ENCODE assay signal across 16 cellular contexts in genomic region chr6:43505718-43506117, GRCh38. TPM values are rescaled to one million over a fixed set of nuclear protein-coding genes. Genes with fewer than 3 reads are reported as not detected.
"Had no signal": no experiment of that assay in that cellular context is flagged by ENCODE, and none has a peak within 500 bp of the region (broad histone marks: within the 10 kb centered on the region; RNA-seq: fewer than 3 reads in every experiment).

No MANE protein-coding gene starts in this region.

- H3K4me3 Mint-ChIP-seq: activated naive CD4-positive, alpha-beta T cell treated with anti-CD3 and anti-CD28 coated beads, Interleukin-2, amount 50 U/mL, for 24 hours; activated T-cell treated with anti-CD3 and anti-CD28 coated beads, Interleukin-2, amount 50 U/mL, for 24 hours; neural crest cell had no signal

- DNase-seq: activated CD4-positive, alpha-beta T cell treated with anti-CD3 and anti-CD28 coated beads for 1 hour; activated CD4-positive, alpha-beta T cell treated with anti-CD3 and anti-CD28 coated beads, Interleukin-2, amount 50 U/mL, for 4 hours; activated effector memory CD4-positive, alpha-beta T cell treated with Interleukin-2 at 50 U/mL for 16 hours; activated T-cell treated with anti-CD3 and anti-CD28 coated beads, Interleukin-2, amount 50 U/mL, for 24 hours; head of caudate nucleus; left colon; pancreas; sigmoid colon; stimulated activated CD4-positive, alpha-beta T cell treated with anti-CD3 and anti-CD28 coated beads, Interleukin-12 subunit alpha, Interleukin-12 subunit beta, amount 100 ng/mL, for 4 hours; stimulated activated CD4-positive, alpha-beta T cell treated with anti-CD3 and anti-CD28 coated beads, Interleukin-2, amount 100 ng/mL, for 24 hours; T-helper 9 cell; upper lobe of right lung had no signal

- H3K27ac ChIP-seq: pancreas, thoracic aorta, upper lobe of right lung had no signal

- ATAC-seq: left colon, upper lobe of right lung had no signal

- H3K4me3 ChIP-seq: adrenal gland, pancreas, sigmoid colon, thoracic aorta, upper lobe of right lung had no signal

- H3K27me3 ChIP-seq: adrenal gland, pancreas, upper lobe of right lung had no signal

- H3K9me3 Mint-ChIP-seq: activated naive CD4-positive, alpha-beta T cell treated with anti-CD3 and anti-CD28 coated beads, Interleukin-2, amount 50 U/mL, for 24 hours; activated T-cell treated with anti-CD3 and anti-CD28 coated beads, Interleukin-2, amount 50 U/mL, for 24 hours; neural crest cell had no signal

- H3K27ac Mint-ChIP-seq: activated naive CD4-positive, alpha-beta T cell treated with anti-CD3 and anti-CD28 coated beads, Interleukin-2, amount 50 U/mL, for 24 hours had no signal

- H3K9me3 ChIP-seq: adrenal gland, pancreas, sigmoid colon, thoracic aorta, upper lobe of right lung had no signal

RNA-seq across cellular contexts. Expression of gene DLK2, which starts 50.4 kb away (rescaled TPM):
- total RNA-seq: sigmoid colon, thoracic aorta had no signal
